23 cellular contexts compared by ENCODE assay signal in the genomic region with DNA sequence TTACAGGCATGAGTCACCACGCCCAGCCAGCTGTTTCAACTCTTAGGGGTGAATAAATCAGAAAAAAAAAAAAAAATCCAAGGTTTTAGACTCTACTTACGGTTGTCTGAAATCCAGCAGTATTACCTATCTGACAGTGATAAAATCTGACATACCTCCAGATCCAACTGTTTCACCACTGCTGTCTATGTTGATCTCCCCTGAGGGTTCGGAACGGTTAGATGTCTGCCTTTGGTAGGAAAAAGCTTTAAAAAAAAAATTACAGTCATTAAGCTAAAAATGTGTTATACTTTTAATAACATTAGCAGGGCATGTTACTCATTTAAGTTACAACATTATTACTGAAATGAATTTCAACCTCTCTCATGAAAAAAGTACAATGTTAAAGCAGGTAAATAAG.
"Had no signal": no experiment of that assay in that cellular context is flagged by ENCODE, and none has a peak within 500 bp of the region (broad histone marks: within the 10 kb centered on the region; RNA-seq: fewer than 3 reads in every experiment).

No MANE protein-coding gene starts in this region.

- H3K27me3 ChIP-seq: Peyer's patch, SJSA1 had no signal

- DNase-seq: IMR-90, Karpas-422, KG1, MM.1S, NCI-H1092 treated with DMSO at 0.1 percent for 48 hours, NCI-H1436, NCI-H187, NCI-H2029, NCI-H2081 treated with DMSO at 0.1 percent for 48 hours, NCI-H2171, NCI-H226, NCI-H446, NCI-H510A, NCI-H524 treated with DMSO at 0.1 percent for 48 hours, NCI-H69, OCI-M1, PC-9, Peyer's patch, SHP77 treated with DMSO at 0.1 percent for 48 hours had no signal

- H3K9me3 ChIP-seq: Peyer's patch, SJSA1 had no signal

- H2AFZ ChIP-seq: PC-9 had no signal

- H3K4me2 ChIP-seq: PC-9 had no signal

- H3K27ac ChIP-seq: PC-9, Peyer's patch, SJSA1, SK-N-MC had no signal

- ATAC-seq: HepG2, Right ventricle myocardium inferior had no signal

- H3K4me1 ChIP-seq: Peyer's patch, SJSA1 had no signal

- H3K4me3 ChIP-seq: PC-9, Peyer's patch, SJSA1, SK-N-MC had no signal
